Comparison of ENCODE assay signal across 27 cellular contexts in genomic region chr12:102388469-102388868, GRCh38.
"Had no signal": no experiment of that assay in that cellular context is flagged by ENCODE, and none has a peak within 500 bp of the region (broad histone marks: within the 10 kb centered on the region; RNA-seq: fewer than 3 reads in every experiment).

No MANE protein-coding gene starts in this region.

- DNase-seq: activated CD4-positive, alpha-beta memory T cell treated with anti-CD3 and anti-CD28 coated beads for 36 hours; activated CD4-positive, alpha-beta T cell treated with anti-CD3 and anti-CD28 coated beads, Interleukin-2, amount 10 ng/mL, durations not matched to agents 24 days and 14 days; activated CD4-positive, CD25-positive, alpha-beta regulatory T cell treated with anti-CD3 and anti-CD28 coated beads, Interleukin-2, amount 50 U/mL, for 72 hours; activated CD8-positive, alpha-beta memory T cell treated with anti-CD3 and anti-CD28 coated beads, Interleukin-2, amount 50 U/mL, for 4 hours; activated gamma-delta T cell treated with Interleukin-2 at 50 U/mL for 16 hours; activated naive CD4-positive, alpha-beta T cell treated with anti-CD3 and anti-CD28 coated beads, Interleukin-2, amount 50 U/mL, for 16 hours; activated T-cell treated with anti-CD3 and anti-CD28 coated beads, Interleukin-2, amount 50 U/mL, for 1 hour; amygdala; central memory CD4-positive, alpha-beta T cell; endodermal cell; foreskin fibroblast; heart left ventricle; hypothalamus; immature natural killer cell; kidney; midbrain; naive thymus-derived CD4-positive, alpha-beta T cell; ovary; sigmoid colon; small intestine; stimulated activated CD4-positive, alpha-beta T cell treated with anti-CD3 and anti-CD28 coated beads, Interleukin-4, amount 100 ng/mL, for 24 hours; substantia nigra; T-helper 2 cell; uterus had no signal

- H3K27me3 ChIP-seq: breast epithelium, heart left ventricle, ovary, sigmoid colon, uterus had no signal

- H3K9me3 ChIP-seq: ovary had no signal

- H3K4me1 ChIP-seq: breast epithelium, heart left ventricle, sigmoid colon, uterus had no signal

- ATAC-seq: esophagus mucosa; heart left ventricle; naive thymus-derived CD4-positive, alpha-beta T cell; stimulated activated effector memory CD8-positive, alpha-beta T cell treated with anti-CD3 and anti-CD28 coated beads, Interleukin-12 subunit alpha, Interleukin-12 subunit beta, amount 100 ng/mL, for 72 hours had no signal

- H3K36me3 ChIP-seq: breast epithelium, heart left ventricle, ovary, sigmoid colon, uterus had no signal

- H3K27ac ChIP-seq: breast epithelium, heart left ventricle, ovary, sigmoid colon, uterus had no signal

- H3K4me3 ChIP-seq: breast epithelium, heart left ventricle, ovary, sigmoid colon, uterus had no signal
